Comparison of ENCODE assay signal across 3 cellular contexts in genomic region chr7:135715055-135715522, GRCh38.
TF ChIP-seq lines count a peak whose summit lies in the region.

No MANE protein-coding gene starts in this region.

TF ChIP-seq in A549, 52 proteins besides CTCF, POLR2A, EP300 and RAD21:
- TF ChIP-seq GATA3 (IDR thresholded peaks at IDR 0.05; ENCODE audit: borderline replicate concordance) (no peak), HOXB5 (CRISPR knock-in tag; IDR thresholded peaks at IDR 0.05) (no peak), TFCP2L1 (CRISPR knock-in tag; IDR thresholded peaks at IDR 0.05) (no peak), CHD2 (IDR thresholded peaks at IDR 0.05; ENCODE audit: low read length, partially characterized antibody) (no peak), BHLHE40 (IDR thresholded peaks at IDR 0.05; ENCODE audit: low read depth, low read length) (no peak), PHF8 (IDR thresholded peaks at IDR 0.05; ENCODE audit: borderline replicate concordance, low read depth) (no peak), MAFK (IDR thresholded peaks at IDR 0.05; ENCODE audit: partially characterized antibody) (no peak), POLR2AphosphoS2 (conservative IDR thresholded peaks at IDR 0.05; ENCODE audit: low read length) (no peak), ZFP36 (IDR thresholded peaks at IDR 0.05; ENCODE audit: borderline replicate concordance, partially characterized antibody) (no peak), NR3C1 (IDR thresholded peaks at IDR 0.05) (no peak), MAZ (IDR thresholded peaks at IDR 0.05; ENCODE audit: borderline replicate concordance, low read depth, low read length) (no peak), JUN (IDR thresholded peaks at IDR 0.05) (no peak), ESRRA (IDR thresholded peaks at IDR 0.05; ENCODE audit: borderline replicate concordance, low read length) (no peak), FOXS1 (CRISPR knock-in tag; IDR thresholded peaks at IDR 0.05) (no peak), MYC (IDR thresholded peaks at IDR 0.05; ENCODE audit: borderline replicate concordance, low read length) (no peak), FOSB (CRISPR knock-in tag; IDR thresholded peaks at IDR 0.05) (no peak)
- TF ChIP-seq, protein P1, sequence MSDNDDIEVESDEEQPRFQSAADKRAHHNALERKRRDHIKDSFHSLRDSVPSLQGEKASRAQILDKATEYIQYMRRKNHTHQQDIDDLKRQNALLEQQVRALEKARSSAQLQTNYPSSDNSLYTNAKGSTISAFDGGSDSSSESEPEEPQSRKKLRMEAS (IDR thresholded peaks at IDR 0.05), result no peak
- TF ChIP-seq, protein P2, sequence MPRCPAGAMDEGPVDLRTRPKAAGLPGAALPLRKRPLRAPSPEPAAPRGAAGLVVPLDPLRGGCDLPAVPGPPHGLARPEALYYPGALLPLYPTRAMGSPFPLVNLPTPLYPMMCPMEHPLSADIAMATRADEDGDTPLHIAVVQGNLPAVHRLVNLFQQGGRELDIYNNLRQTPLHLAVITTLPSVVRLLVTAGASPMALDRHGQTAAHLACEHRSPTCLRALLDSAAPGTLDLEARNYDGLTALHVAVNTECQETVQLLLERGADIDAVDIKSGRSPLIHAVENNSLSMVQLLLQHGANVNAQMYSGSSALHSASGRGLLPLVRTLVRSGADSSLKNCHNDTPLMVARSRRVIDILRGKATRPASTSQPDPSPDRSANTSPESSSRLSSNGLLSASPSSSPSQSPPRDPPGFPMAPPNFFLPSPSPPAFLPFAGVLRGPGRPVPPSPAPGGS (IDR thresholded peaks at IDR 0.05), result no peak

TF ChIP-seq in IMR-90, 13 proteins besides CTCF, POLR2A, EP300 and RAD21:
- TF ChIP-seq MAFK (IDR thresholded peaks at IDR 0.05; ENCODE audit: low read depth, low read length) (no peak), SMC3 (IDR thresholded peaks at IDR 0.05; ENCODE audit: low read depth, low read length) (no peak), MAZ (IDR thresholded peaks at IDR 0.05; ENCODE audit: borderline replicate concordance, low read depth, low read length) (no peak), CEBPB (IDR thresholded peaks at IDR 0.05; ENCODE audit: low read depth, low read length) (no peak), MXI1 (IDR thresholded peaks at IDR 0.05; ENCODE audit: borderline replicate concordance, low read depth, low read length) (no peak), BHLHE40 (IDR thresholded peaks at IDR 0.05; ENCODE audit: low read depth, low read length) (no peak), NFE2L2 (IDR thresholded peaks at IDR 0.05; ENCODE audit: low read depth, low read length) (no peak), USF2 (IDR thresholded peaks at IDR 0.05; ENCODE audit: low read depth, low read length) (no peak), FOS (IDR thresholded peaks at IDR 0.05; ENCODE audit: low read depth, low read length) (no peak), RCOR1 (IDR thresholded peaks at IDR 0.05; ENCODE audit: insufficient replicate concordance, low read length) (no peak), CHD1 (IDR thresholded peaks at IDR 0.05; ENCODE audit: low read depth, low read length) (no peak), RFX5 (IDR thresholded peaks at IDR 0.05; ENCODE audit: low read depth, low read length) (no peak)
- TF ChIP-seq, protein P3, sequence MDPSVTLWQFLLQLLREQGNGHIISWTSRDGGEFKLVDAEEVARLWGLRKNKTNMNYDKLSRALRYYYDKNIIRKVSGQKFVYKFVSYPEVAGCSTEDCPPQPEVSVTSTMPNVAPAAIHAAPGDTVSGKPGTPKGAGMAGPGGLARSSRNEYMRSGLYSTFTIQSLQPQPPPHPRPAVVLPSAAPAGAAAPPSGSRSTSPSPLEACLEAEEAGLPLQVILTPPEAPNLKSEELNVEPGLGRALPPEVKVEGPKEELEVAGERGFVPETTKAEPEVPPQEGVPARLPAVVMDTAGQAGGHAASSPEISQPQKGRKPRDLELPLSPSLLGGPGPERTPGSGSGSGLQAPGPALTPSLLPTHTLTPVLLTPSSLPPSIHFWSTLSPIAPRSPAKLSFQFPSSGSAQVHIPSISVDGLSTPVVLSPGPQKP (IDR thresholded peaks at IDR 0.05; ENCODE audit: borderline replicate concordance, low read depth, low read length), result no peak

TF ChIP-seq in K562, 482 proteins besides CTCF, POLR2A, EP300 and RAD21 (continues in another document):
- no peak for TF ChIP-seq ZNF384 (IDR thresholded peaks at IDR 0.05; ENCODE audit: low read depth, low read length)
- peak; percentile 56; the same call in 1 of the 2 replicates for TF ChIP-seq HBP1 (CRISPR knock-in tag; IDR thresholded peaks at IDR 0.05)
- no peak for TF ChIP-seq MTF1 (CRISPR knock-in tag; IDR thresholded peaks at IDR 0.05; ENCODE audit: borderline replicate concordance)
- TF ChIP-seq FOXM1 (IDR thresholded peaks at IDR 0.05; ENCODE audit: low read depth), result no peak
- no peak for TF ChIP-seq FOXM1 (CRISPR knock-in tag; IDR thresholded peaks at IDR 0.05; ENCODE audit: low read depth)
- TF ChIP-seq HDAC1 (IDR thresholded peaks at IDR 0.05), result 0 out of 4 replicates have a peak, but pooled peaks of 1 of the 2 experiments have one; percentile 12
- TF ChIP-seq TRIM24 (IDR thresholded peaks at IDR 0.05), result peak in 1 of 2 experiments; percentile 27; a peak in 1 of 4 replicates
- no peak for TF ChIP-seq CREB1 (IDR thresholded peaks at IDR 0.05)
- no peak for TF ChIP-seq CREB1 (CRISPR knock-in tag; IDR thresholded peaks at IDR 0.05)
- no peak for TF ChIP-seq NEUROD1 (IDR thresholded peaks at IDR 0.05; ENCODE audit: borderline replicate concordance, low read depth, low read length, partially characterized antibody)
- TF ChIP-seq SMARCA5 (IDR thresholded peaks at IDR 0.05), result peak; percentile 35; the same call in 1 of the 2 replicates
- no peak for TF ChIP-seq NFE2 (IDR thresholded peaks at IDR 0.05; ENCODE audit: low read depth)
- TF ChIP-seq RAD51 (IDR thresholded peaks at IDR 0.05; ENCODE audit: borderline replicate concordance, low read depth), result no peak
- peak; percentile 60; the same call in 1 of the 2 replicates for TF ChIP-seq IRF9 (tag; IDR thresholded peaks at IDR 0.05)
- TF ChIP-seq ZNF586 (CRISPR knock-in tag; conservative IDR thresholded peaks at IDR 0.05), result no peak
- no peak for TF ChIP-seq SIN3A (IDR thresholded peaks at IDR 0.05; ENCODE audit: borderline replicate concordance in 2 of 2, control insufficient read depth in 1 of 2, low read depth in 2 of 2, low read length in 2 of 2)
- peak; percentile 74; the same call in 1 of the 2 replicates for TF ChIP-seq LARP7 (IDR thresholded peaks at IDR 0.05)
- TF ChIP-seq, protein P4, sequence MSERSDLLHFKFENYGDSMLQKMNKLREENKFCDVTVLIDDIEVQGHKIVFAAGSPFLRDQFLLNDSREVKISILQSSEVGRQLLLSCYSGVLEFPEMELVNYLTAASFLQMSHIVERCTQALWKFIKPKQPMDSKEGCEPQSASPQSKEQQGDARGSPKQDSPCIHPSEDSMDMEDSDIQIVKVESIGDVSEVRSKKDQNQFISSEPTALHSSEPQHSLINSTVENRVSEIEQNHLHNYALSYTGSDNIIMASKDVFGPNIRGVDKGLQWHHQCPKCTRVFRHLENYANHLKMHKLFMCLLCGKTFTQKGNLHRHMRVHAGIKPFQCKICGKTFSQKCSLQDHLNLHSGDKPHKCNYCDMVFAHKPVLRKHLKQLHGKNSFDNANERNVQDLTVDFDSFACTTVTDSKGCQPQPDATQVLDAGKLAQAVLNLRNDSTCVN (CRISPR knock-in tag; IDR thresholded peaks at IDR 0.05), result peak; percentile 58; the same call in 1 of the 2 replicates
- no peak for TF ChIP-seq ZNF449 (CRISPR knock-in tag; IDR thresholded peaks at IDR 0.05)
- TF ChIP-seq TSC22D4 (tag; IDR thresholded peaks at IDR 0.05), result no peak; the same call in 1 of the 2 replicates
- TF ChIP-seq SLC30A9 (CRISPR knock-in tag; IDR thresholded peaks at IDR 0.05), result no peak
- peak; percentile 23; the same call in 1 of the 2 replicates for TF ChIP-seq ELF4 (CRISPR knock-in tag; IDR thresholded peaks at IDR 0.05)
- 0 out of 2 replicates have a peak, but pooled peaks have one; percentile 58 for TF ChIP-seq HLTF (IDR thresholded peaks at IDR 0.05)
- peak; percentile 99 for TF ChIP-seq ZBTB43 (CRISPR knock-in tag; IDR thresholded peaks at IDR 0.05)
- no peak for TF ChIP-seq TBL1XR1 (IDR thresholded peaks at IDR 0.05; ENCODE audit: low read length in 2 of 2)
- no peak for TF ChIP-seq ZNF668 (CRISPR knock-in tag; IDR thresholded peaks at IDR 0.05)
- TF ChIP-seq STAT5B (CRISPR knock-in tag; IDR thresholded peaks at IDR 0.05), result no peak
- TF ChIP-seq USF2 (CRISPR knock-in tag; IDR thresholded peaks at IDR 0.05), result no peak
- TF ChIP-seq ZNF282 (CRISPR knock-in tag; IDR thresholded peaks at IDR 0.05), result no peak
- no peak for TF ChIP-seq SRSF7 (optimal IDR thresholded peaks at IDR 0.05; ENCODE audit: low read depth, low read length)
- TF ChIP-seq, protein P5, sequence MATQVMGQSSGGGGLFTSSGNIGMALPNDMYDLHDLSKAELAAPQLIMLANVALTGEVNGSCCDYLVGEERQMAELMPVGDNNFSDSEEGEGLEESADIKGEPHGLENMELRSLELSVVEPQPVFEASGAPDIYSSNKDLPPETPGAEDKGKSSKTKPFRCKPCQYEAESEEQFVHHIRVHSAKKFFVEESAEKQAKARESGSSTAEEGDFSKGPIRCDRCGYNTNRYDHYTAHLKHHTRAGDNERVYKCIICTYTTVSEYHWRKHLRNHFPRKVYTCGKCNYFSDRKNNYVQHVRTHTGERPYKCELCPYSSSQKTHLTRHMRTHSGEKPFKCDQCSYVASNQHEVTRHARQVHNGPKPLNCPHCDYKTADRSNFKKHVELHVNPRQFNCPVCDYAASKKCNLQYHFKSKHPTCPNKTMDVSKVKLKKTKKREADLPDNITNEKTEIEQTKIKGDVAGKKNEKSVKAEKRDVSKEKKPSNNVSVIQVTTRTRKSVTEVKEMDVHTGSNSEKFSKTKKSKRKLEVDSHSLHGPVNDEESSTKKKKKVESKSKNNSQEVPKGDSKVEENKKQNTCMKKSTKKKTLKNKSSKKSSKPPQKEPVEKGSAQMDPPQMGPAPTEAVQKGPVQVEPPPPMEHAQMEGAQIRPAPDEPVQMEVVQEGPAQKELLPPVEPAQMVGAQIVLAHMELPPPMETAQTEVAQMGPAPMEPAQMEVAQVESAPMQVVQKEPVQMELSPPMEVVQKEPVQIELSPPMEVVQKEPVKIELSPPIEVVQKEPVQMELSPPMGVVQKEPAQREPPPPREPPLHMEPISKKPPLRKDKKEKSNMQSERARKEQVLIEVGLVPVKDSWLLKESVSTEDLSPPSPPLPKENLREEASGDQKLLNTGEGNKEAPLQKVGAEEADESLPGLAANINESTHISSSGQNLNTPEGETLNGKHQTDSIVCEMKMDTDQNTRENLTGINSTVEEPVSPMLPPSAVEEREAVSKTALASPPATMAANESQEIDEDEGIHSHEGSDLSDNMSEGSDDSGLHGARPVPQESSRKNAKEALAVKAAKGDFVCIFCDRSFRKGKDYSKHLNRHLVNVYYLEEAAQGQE (CRISPR knock-in tag; IDR thresholded peaks at IDR 0.05; ENCODE audit: low read depth), result no peak
- TF ChIP-seq TBP (optimal IDR thresholded peaks at IDR 0.05; ENCODE audit: low read depth, low read length), result no peak
- no peak for TF ChIP-seq ZC3H8 (IDR thresholded peaks at IDR 0.05)
- TF ChIP-seq ZNF696 (CRISPR knock-in tag; conservative IDR thresholded peaks at IDR 0.05), result no peak
- no peak for TF ChIP-seq CEBPB (tag; IDR thresholded peaks at IDR 0.05)
- no peak for TF ChIP-seq TAF9B (IDR thresholded peaks at IDR 0.05; ENCODE audit: partially characterized antibody)
- TF ChIP-seq FUS (optimal IDR thresholded peaks at IDR 0.05; ENCODE audit: low read depth, low read length), result no peak
- TF ChIP-seq ZSCAN29 (IDR thresholded peaks at IDR 0.05), result no peak
- no peak for TF ChIP-seq FIP1L1 (IDR thresholded peaks at IDR 0.05; ENCODE audit: low read depth, low read length, poor library complexity, severe bottlenecking)
- no peak for TF ChIP-seq BRD4 (IDR thresholded peaks at IDR 0.05)
